In genomic region chr10:43417950-43418768, GRCh38 we compare ENCODE assay signal across 1 cellular context.
TF ChIP-seq lines count a peak whose summit lies in the region.

No MANE protein-coding gene starts in this region.

TF ChIP-seq in H1, 55 proteins besides CTCF, POLR2A, EP300 and RAD21 (continued from another document):
- TF ChIP-seq E2F6 (IDR thresholded peaks at IDR 0.05) = no peak
- no peak for TF ChIP-seq RNF2 (IDR thresholded peaks at IDR 0.05; ENCODE audit: borderline replicate concordance, low read depth, low read length, missing control alignments, poor library complexity, severe bottlenecking)
- TF ChIP-seq RBBP5 (IDR thresholded peaks at IDR 0.05; ENCODE audit: borderline replicate concordance, low read depth, low read length) = no peak
- no peak for TF ChIP-seq FOSL1 (IDR thresholded peaks at IDR 0.05; ENCODE audit: insufficient read depth, low read depth, low read length)
- no peak for TF ChIP-seq TAF1 (IDR thresholded peaks at IDR 0.05; ENCODE audit: low read depth, low read length)
TF ChIP-seq in H1: peak in this region for 0.
